Comparison of ENCODE assay signal across 8 cellular contexts in the genomic region with DNA sequence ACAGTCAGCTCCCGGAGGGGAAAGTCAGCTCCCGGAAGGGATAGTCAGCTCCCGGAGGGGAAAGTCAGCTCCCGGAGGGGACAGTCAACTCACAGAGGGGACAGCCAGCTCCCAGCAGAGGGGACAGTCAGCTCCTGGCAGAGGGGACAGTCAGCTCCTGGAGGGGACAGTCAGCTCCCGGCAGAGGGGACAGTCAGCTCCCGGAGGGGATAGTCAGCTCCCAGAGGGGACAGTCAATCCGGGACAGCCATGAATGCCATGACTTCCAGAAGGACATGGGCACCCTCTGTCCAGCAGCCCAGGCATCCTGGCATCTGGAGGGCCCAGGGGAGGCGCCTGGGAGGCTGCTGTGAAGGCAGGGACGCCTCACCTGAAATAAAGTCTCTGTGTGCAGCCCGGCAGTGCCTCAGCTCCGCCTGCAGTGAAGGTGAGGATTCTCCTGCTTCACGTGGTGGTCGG. TPM values are rescaled to one million over a fixed set of nuclear protein-coding genes. Genes with fewer than 3 reads are reported as not detected.
A peak's percentile ranks its signal among the peaks of the same experiment; 100 is the strongest.
DNase-seq lines count a peak whose midpoint lies in the region; ATAC-seq and TF ChIP-seq lines count a peak whose summit lies in the region.
"Not testable (repeated sequence)": the region's sequence is repeated elsewhere in the genome, so short reads cannot be mapped to it uniquely, and the experiment has no call there.

No MANE protein-coding gene starts in this region.

- not testable (repeated sequence) for H3K36me3 ChIP-seq in Karpas-422 (ENCODE audit: insufficient read depth, low read length); colonic mucosa; upper lobe of right lung

- H3K4me1 ChIP-seq in Karpas-422 (ENCODE audit: low read length) (peaks cover 11% of the 10 kb centered on the region), upper lobe of right lung (peaks cover 10% of the 10 kb centered on the region)
- not testable (repeated sequence) for H3K4me1 ChIP-seq in colonic mucosa

- TF ChIP-seq CTCF in activated B cell treated with CpG ODN at 0.5 μM for 24 hours (IDR thresholded peaks at IDR 0.05); colonic mucosa (IDR thresholded peaks at IDR 0.05); upper lobe of right lung (IDR thresholded peaks at IDR 0.05): not testable (repeated sequence)

- H2AFZ ChIP-seq in Karpas-422 (ENCODE audit: low read length): peak overlapping the region; percentile 62

- H3K9ac ChIP-seq in Karpas-422 (ENCODE audit: low read length): peak overlapping the region; percentile 50
- H3K9ac ChIP-seq in colonic mucosa (ENCODE audit: low read depth in 2 of 2, low read length in 2 of 2): not testable (repeated sequence)

- not testable (repeated sequence) for H3K27me3 Mint-ChIP-seq in activated B cell treated with CpG ODN at 0.5 μM for 24 hours
- peaks cover 11% of the 10 kb centered on the region for H3K27me3 Mint-ChIP-seq in activated T-helper 2 cell treated with anti-CD3 and anti-CD28 coated beads, Interferon-gamma antibody, Interleukin-2, Interleukin-4, amounts not matched to agents 10 μg/mL and 5 μg/mL and 100 μg/mL, durations not matched to agents 14 hours and 24 hours and 36 hours (ENCODE audit: low read depth)
- peaks cover 0 to 10% of the 10 kb centered on the region in 2 donors for H3K27me3 Mint-ChIP-seq in natural killer cell treated with Interleukin-12 subunit alpha and Interleukin-12 subunit beta and Interleukin-15 and Interleukin-18, amount 100 ng/mL, for 72 hours

- H3K27ac ChIP-seq in Karpas-422 (ENCODE audit: low read length); colonic mucosa: not testable (repeated sequence)
- H3K27ac ChIP-seq in upper lobe of right lung: peak overlapping the region; percentile 4

- POLR2A ChIA-PET in activated B cell treated with CpG ODN at 0.5 μM for 24 hours (lab: Charles Lee): interaction anchor here (1.2 kb wide), 1 partner anchor 34 kb away, joined by 4 read pairs; no protein-coding TSS in a partner anchor

- peak; percentile 12 for ATAC-seq in activated B cell treated with CpG ODN at 0.5 μM for 24 hours (ENCODE audit: low read depth)
- ATAC-seq in natural killer cell treated with Interleukin-12 subunit alpha and Interleukin-12 subunit beta and Interleukin-15 and Interleukin-18, amount 100 ng/mL, for 72 hours: peak in 1 of 2 donors; percentile 11
- not testable (repeated sequence) for ATAC-seq in upper lobe of right lung

- H3K4me3 Mint-ChIP-seq in activated B cell treated with CpG ODN at 0.5 μM for 24 hours: peak overlapping the region; percentile 68
- H3K4me3 Mint-ChIP-seq in activated T-helper 2 cell treated with anti-CD3 and anti-CD28 coated beads, Interferon-gamma antibody, Interleukin-2, Interleukin-4, amounts not matched to agents 10 μg/mL and 5 μg/mL and 100 μg/mL, durations not matched to agents 14 hours and 24 hours and 36 hours (ENCODE audit: low read depth): peak overlapping the region; percentile 46
- peak overlapping the region; percentile 65 for H3K4me3 Mint-ChIP-seq in natural killer cell treated with Interleukin-12 subunit alpha and Interleukin-12 subunit beta and Interleukin-15 and Interleukin-18, amount 100 ng/mL, for 72 hours

- peak overlapping the region; percentile 67 for H3K27ac Mint-ChIP-seq in activated B cell treated with CpG ODN at 0.5 μM for 24 hours
- H3K27ac Mint-ChIP-seq in activated T-helper 2 cell treated with anti-CD3 and anti-CD28 coated beads, Interferon-gamma antibody, Interleukin-2, Interleukin-4, amounts not matched to agents 10 μg/mL and 5 μg/mL and 100 μg/mL, durations not matched to agents 14 hours and 24 hours and 36 hours: not testable (repeated sequence)
- H3K27ac Mint-ChIP-seq in natural killer cell treated with Interleukin-12 subunit alpha and Interleukin-12 subunit beta and Interleukin-15 and Interleukin-18, amount 100 ng/mL, for 72 hours: peak overlapping the region in 1 of 2 donors; percentile 78

- H3K79me2 ChIP-seq in Karpas-422 (ENCODE audit: low read length): not testable (repeated sequence)

- H3K36me3 Mint-ChIP-seq in activated B cell treated with CpG ODN at 0.5 μM for 24 hours (ENCODE audit: low read depth); activated T-helper 2 cell treated with anti-CD3 and anti-CD28 coated beads, Interferon-gamma antibody, Interleukin-2, Interleukin-4, amounts not matched to agents 10 μg/mL and 5 μg/mL and 100 μg/mL, durations not matched to agents 14 hours and 24 hours and 36 hours (ENCODE audit: low read depth); natural killer cell treated with Interleukin-12 subunit alpha and Interleukin-12 subunit beta and Interleukin-15 and Interleukin-18, amount 100 ng/mL, for 72 hours: not testable (repeated sequence)

- DNase-seq in D341Med (ENCODE audit: low spot score): peak; percentile 41
- DNase-seq in Karpas-422; activated T-helper 2 cell treated with anti-CD3 and anti-CD28 coated beads, Interferon-gamma antibody, Interleukin-2, Interleukin-4, amounts not matched to agents 10 μg/mL and 5 μg/mL and 100 μg/mL, durations not matched to agents 14 hours and 24 hours and 36 hours (ENCODE audit: low spot score); colonic mucosa; natural killer cell treated with Interleukin-12 subunit alpha and Interleukin-12 subunit beta and Interleukin-15 and Interleukin-18, amount 100 ng/mL, for 72 hours (ENCODE audit: low spot score): not testable (repeated sequence)
- DNase-seq in activated B cell treated with CpG ODN at 0.5 μM for 24 hours: peak; percentile 17
- DNase-seq in islet precursor cell: peak; percentile 47
- DNase-seq in upper lobe of right lung: peak; percentile 53

- not testable (repeated sequence) for H3K9me2 ChIP-seq in Karpas-422 (replicated peaks; ENCODE audit: insufficient read depth, low read length)

- peak overlapping the region; percentile 50 for H3K4me3 ChIP-seq in Karpas-422 (ENCODE audit: low read length)
- peak overlapping the region; percentile 14 for H3K4me3 ChIP-seq in colonic mucosa
- peak overlapping the region; percentile 19 for H3K4me3 ChIP-seq in upper lobe of right lung

- not testable (repeated sequence) for H3K9me3 ChIP-seq in Karpas-422 (ENCODE audit: low read length); colonic mucosa; upper lobe of right lung

- H4K20me1 ChIP-seq in Karpas-422 (ENCODE audit: insufficient read depth, low read depth, low read length): not testable (repeated sequence)

- peaks cover 15% of the 10 kb centered on the region for H3K4me1 Mint-ChIP-seq in activated B cell treated with CpG ODN at 0.5 μM for 24 hours
- not testable (repeated sequence) for H3K4me1 Mint-ChIP-seq in activated T-helper 2 cell treated with anti-CD3 and anti-CD28 coated beads, Interferon-gamma antibody, Interleukin-2, Interleukin-4, amounts not matched to agents 10 μg/mL and 5 μg/mL and 100 μg/mL, durations not matched to agents 14 hours and 24 hours and 36 hours (ENCODE audit: low read depth)
- H3K4me1 Mint-ChIP-seq in natural killer cell treated with Interleukin-12 subunit alpha and Interleukin-12 subunit beta and Interleukin-15 and Interleukin-18, amount 100 ng/mL, for 72 hours (ENCODE audit: low read depth in 2 of 2): peaks cover 10% of the 10 kb centered on the region in 2 donors

- CTCF ChIA-PET in activated B cell treated with CpG ODN at 0.5 μM for 24 hours (lab: Charles Lee): not testable (repeated sequence)

- H3K27me3 ChIP-seq in Karpas-422 (ENCODE audit: low read length): not testable (repeated sequence)
- peaks cover 10% of the 10 kb centered on the region for H3K27me3 ChIP-seq in colonic mucosa
- peaks cover 45% of the 10 kb centered on the region for H3K27me3 ChIP-seq in upper lobe of right lung

- intact Hi-C loops in activated B cell treated with CpG ODN at 0.5 μM for 24 hours (cut with micrococcal nuclease): loop anchor here (5.0 kb wide), 1 partner anchor 133 kb away; no protein-coding TSS in a partner anchor
- intact Hi-C loops in activated T-helper 2 cell treated with anti-CD3 and anti-CD28 coated beads, Interferon-gamma antibody, Interleukin-2, Interleukin-4, amounts not matched to agents 10 μg/mL and 5 μg/mL and 100 μg/mL, durations not matched to agents 14 hours and 24 hours and 36 hours (cut with micrococcal nuclease): loop anchor here (5.0 kb wide), 1 partner anchor 43 kb away; the partner anchor contains the start of gene FGFRL1
- intact Hi-C loops in colonic mucosa (cut with DNase I); upper lobe of right lung (cut with DNase I): not testable (repeated sequence)

- not testable (repeated sequence) for H3K9me3 Mint-ChIP-seq in activated B cell treated with CpG ODN at 0.5 μM for 24 hours; activated T-helper 2 cell treated with anti-CD3 and anti-CD28 coated beads, Interferon-gamma antibody, Interleukin-2, Interleukin-4, amounts not matched to agents 10 μg/mL and 5 μg/mL and 100 μg/mL, durations not matched to agents 14 hours and 24 hours and 36 hours; natural killer cell treated with Interleukin-12 subunit alpha and Interleukin-12 subunit beta and Interleukin-15 and Interleukin-18, amount 100 ng/mL, for 72 hours

- H3K4me2 ChIP-seq in Karpas-422 (ENCODE audit: low read depth, low read length, poor library complexity, severe bottlenecking): peak overlapping the region; percentile 56

RNA-seq across cellular contexts. Expression of gene FGFRL1, which starts 43.8 kb away (rescaled TPM):
- total RNA-seq in Karpas-422 (2014; rRNA removed; shearing (Covaris generic); ENCODE audit: low replicate concordance): 0.76 TPM in 1 of 2 replicates, not detected in the other
- total RNA-seq in activated B cell treated with CpG ODN at 0.5 μM for 24 hours (4.2 and 5.6 TPM in 2 replicates), colonic mucosa (10 to 100 TPM; 16.0 to 34.7 TPM), upper lobe of right lung (25.2 TPM)
- 17.5 TPM in 2 replicates for total RNA-seq in activated T-helper 2 cell treated with anti-CD3 and anti-CD28 coated beads, Interferon-gamma antibody, Interleukin-2, Interleukin-4, amounts not matched to agents 10 μg/mL and 5 μg/mL and 100 μg/mL, durations not matched to agents 14 hours and 24 hours and 36 hours
- 10 to 100 TPM; 15.2 to 16.6 TPM for total RNA-seq in natural killer cell treated with Interleukin-12 subunit alpha and Interleukin-12 subunit beta and Interleukin-15 and Interleukin-18, amount 100 ng/mL, for 72 hours

RNA-seq across cellular contexts. Expression of gene RNF212, which starts 58.1 kb away (rescaled TPM):
- total RNA-seq in Karpas-422 (2014; rRNA removed; shearing (Covaris generic); ENCODE audit: low replicate concordance): not detected in 2 replicates
- total RNA-seq in activated B cell treated with CpG ODN at 0.5 μM for 24 hours (2.1 and 2.4 TPM in 2 replicates), colonic mucosa (1 to 10 TPM; 2.3 to 2.5 TPM), upper lobe of right lung (6.9 TPM)
- 0.62 and 0.85 TPM in 2 replicates for total RNA-seq in activated T-helper 2 cell treated with anti-CD3 and anti-CD28 coated beads, Interferon-gamma antibody, Interleukin-2, Interleukin-4, amounts not matched to agents 10 μg/mL and 5 μg/mL and 100 μg/mL, durations not matched to agents 14 hours and 24 hours and 36 hours
- 1 to 10 TPM in 1 of 2 donors, under 1 TPM in 1; 0.89 to 1.5 TPM for total RNA-seq in natural killer cell treated with Interleukin-12 subunit alpha and Interleukin-12 subunit beta and Interleukin-15 and Interleukin-18, amount 100 ng/mL, for 72 hours
